Comparison of ENCODE assay signal across 14 cellular contexts in the genomic region with DNA sequence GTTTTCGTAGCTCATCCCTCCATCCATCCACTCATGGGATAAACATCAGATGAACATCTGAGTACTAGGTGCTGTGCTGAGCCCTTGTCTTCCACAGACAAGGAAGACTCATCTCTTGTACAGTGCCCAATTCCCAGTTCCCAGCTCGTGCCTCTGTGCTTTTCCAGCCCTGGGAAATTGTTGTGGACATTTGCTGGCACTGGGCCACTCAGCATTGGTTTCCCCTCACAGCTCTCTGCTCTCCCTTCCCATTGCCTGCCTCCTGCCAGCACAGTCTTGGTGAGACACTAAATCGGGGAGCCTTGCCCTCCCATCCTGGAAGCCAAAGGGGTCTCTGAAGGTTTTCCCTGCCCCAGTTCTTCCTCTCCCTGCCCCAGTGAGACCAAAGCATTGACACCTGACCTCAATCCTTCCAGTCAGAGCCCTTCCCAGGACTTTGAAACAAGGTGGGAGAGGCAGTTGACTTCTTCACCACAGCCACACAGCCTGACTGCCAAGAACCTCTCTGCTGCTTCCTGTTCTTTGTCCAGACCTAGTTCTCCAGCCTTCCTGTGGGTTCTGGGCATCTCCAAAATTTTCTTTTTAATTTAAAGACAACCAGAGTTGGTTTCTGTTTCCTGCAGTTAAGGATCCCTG. TPM values are rescaled to one million over a fixed set of nuclear protein-coding genes. Genes with fewer than 3 reads are reported as not detected.
DNase-seq lines count a peak whose midpoint lies in the region; ATAC-seq and TF ChIP-seq lines count a peak whose summit lies in the region.
"Had no signal": no experiment of that assay in that cellular context is flagged by ENCODE, and none has a peak within 500 bp of the region (broad histone marks: within the 10 kb centered on the region; RNA-seq: fewer than 3 reads in every experiment).

No MANE protein-coding gene starts in this region.

- H3K36me3 ChIP-seq in heart left ventricle: no peaks in the 10 kb centered on the region
- H3K36me3 ChIP-seq in OCI-LY1 (ENCODE audit: insufficient read depth, low read length): no peaks in the 10 kb centered on the region
- H3K36me3 ChIP-seq in esophagus squamous epithelium: no peaks in the 10 kb centered on the region
- H3K36me3 ChIP-seq in stomach: no peaks in the 10 kb centered on the region

- H2AFZ ChIP-seq in OCI-LY1 (ENCODE audit: low read length): no peak overlapping the region
- H2AFZ ChIP-seq: PC-9 had no signal

- no peak for TF ChIP-seq CTCF in heart left ventricle (IDR thresholded peaks at IDR 0.05)
- TF ChIP-seq CTCF in OCI-LY1 (IDR thresholded peaks at IDR 0.05; ENCODE audit: low read length): no peak
- TF ChIP-seq CTCF in esophagus squamous epithelium (IDR thresholded peaks at IDR 0.05): no peak
- TF ChIP-seq CTCF in stomach (IDR thresholded peaks at IDR 0.05): no peak

- H3F3A ChIP-seq in OCI-LY1 (ENCODE audit: insufficient read depth, low read length): peaks cover 5% of the 10 kb centered on the region

- H4K20me1 ChIP-seq in OCI-LY1 (ENCODE audit: insufficient read depth, low read length): no peaks in the 10 kb centered on the region

- peak overlapping the region in 9 of 12 donors; percentile 4 to 62 (median 41) for H3K27ac ChIP-seq in heart left ventricle
- peak overlapping the region; percentile 96 for H3K27ac ChIP-seq in OCI-LY1 (ENCODE audit: low read depth, low read length, poor library complexity, severe bottlenecking)
- H3K27ac ChIP-seq in esophagus squamous epithelium: peak overlapping the region in 3 of 4 donors; percentile 37 to 69 (median 60)
- peak overlapping the region; percentile 3 to 52 (median 19) for H3K27ac ChIP-seq in stomach
- H3K27ac ChIP-seq: PC-9, psoas muscle had no signal

- peaks cover 0 to 50% (median 28%) of the 10 kb centered on the region in 12 donors for H3K4me1 ChIP-seq in heart left ventricle
- H3K4me1 ChIP-seq in OCI-LY1 (ENCODE audit: insufficient read depth, low read length, severe bottlenecking): peaks cover 95% of the 10 kb centered on the region
- H3K4me1 ChIP-seq in esophagus squamous epithelium: peaks cover 13 to 58% (median 14%) of the 10 kb centered on the region in 3 donors
- peaks cover 0 to 40% (median 11%) of the 10 kb centered on the region in 4 donors for H3K4me1 ChIP-seq in stomach

- TF ChIP-seq POLR2A in heart left ventricle (IDR thresholded peaks at IDR 0.05) (no peak), esophagus squamous epithelium (IDR thresholded peaks at IDR 0.05) (no peak), stomach (IDR thresholded peaks at IDR 0.05) (no peak)

- H3K79me2 ChIP-seq in OCI-LY1 (ENCODE audit: insufficient read depth, low read length): no peaks in the 10 kb centered on the region

- H3K9me2 ChIP-seq in OCI-LY1 (ENCODE audit: low read depth, low read length): no peaks in the 10 kb centered on the region

- DNase-seq in heart left ventricle: no peak
- DNase-seq in left cardiac atrium: no peak
- DNase-seq in esophagus squamous epithelium (lab: John Stamatoyannopoulos, UW): no peak
- DNase-seq in stomach: no peak
- DNase-seq in germinal center (ENCODE audit: low spot score): no peak
- DNase-seq: EL; NCI-H345; PC-9; psoas muscle; stimulated activated CD4-positive, alpha-beta T cell treated with anti-CD3 and anti-CD28 coated beads, Interleukin-2, amount 100 ng/mL, for 48 hours; stimulated activated naive CD4-positive, alpha-beta T cell had no signal

- H3K4me2 ChIP-seq in OCI-LY1 (ENCODE audit: low read length): 0 out of 2 replicates have a peak overlapping the region, but pooled peaks have one; percentile 4
- H3K4me2 ChIP-seq: PC-9 had no signal

- H3K9me3 ChIP-seq in heart left ventricle (no peaks in the 10 kb centered on the region), OCI-LY1 (ENCODE audit: low read length) (no peaks in the 10 kb centered on the region), esophagus squamous epithelium (no peaks in the 10 kb centered on the region), stomach (no peaks in the 10 kb centered on the region)
- H3K9me3 ChIP-seq: psoas muscle had no signal

- H3K27me3 ChIP-seq in heart left ventricle (no peaks in the 10 kb centered on the region), OCI-LY1 (ENCODE audit: insufficient read depth, low read length) (no peaks in the 10 kb centered on the region), esophagus squamous epithelium (no peaks in the 10 kb centered on the region), stomach (no peaks in the 10 kb centered on the region)

- ATAC-seq in heart left ventricle (peak in 3 of 4 donors; percentile 16 to 46 (median 24)), left cardiac atrium (no peak), HG02885 (IDR thresholded peaks at IDR 0.05; ENCODE audit: poor library complexity, unreplicated experiment) (no peak), GM19023 (IDR thresholded peaks at IDR 0.05; ENCODE audit: unreplicated experiment) (no peak)
- ATAC-seq: psoas muscle had no signal

- TF ChIP-seq EP300 in stomach (IDR thresholded peaks at IDR 0.05): no peak

- 40 to 51% (median 42%) methylated on average over 3 of the region's 3 CpGs for WGBS in heart left ventricle, 4 donors
- 70 to 76% methylated on average over 3 of the region's 3 CpGs for WGBS in esophagus squamous epithelium, 2 donors
- 35 to 81% (median 56%) methylated on average over 3 of the region's 3 CpGs for WGBS in stomach, 5 donors

- H3K4me3 ChIP-seq in heart left ventricle: no peak overlapping the region
- no peak overlapping the region for H3K4me3 ChIP-seq in OCI-LY1 (ENCODE audit: low read depth, low read length, poor library complexity, severe bottlenecking)
- no peak overlapping the region for H3K4me3 ChIP-seq in esophagus squamous epithelium
- no peak overlapping the region for H3K4me3 ChIP-seq in stomach
- H3K4me3 ChIP-seq: PC-9, psoas muscle had no signal

- intact Hi-C loops in heart left ventricle (cut with DNase I) (no loop called here), left cardiac atrium (cut with DNase I) (no loop called here), esophagus squamous epithelium (cut with DNase I) (loop anchor here (5.0 kb wide), 1 partner anchor 102 kb away; no protein-coding TSS in a partner anchor), stomach (cut with DNase I; ENCODE audit: low total_unique reads) (loop anchor here (5.0 kb wide), 2 partner anchors 102 to 108 kb away; no protein-coding TSS in a partner anchor)

- no peak overlapping the region for H3K9ac ChIP-seq in OCI-LY1 (ENCODE audit: low read length)

RNA-seq across cellular contexts. Expression of gene WSB1, which starts 50.2 kb away (rescaled TPM):
- total RNA-seq in heart left ventricle (100 to 1,000 TPM in 1 of 9 donors, 10 to 100 TPM in 8; 22.3 to 119 (median 53.4) TPM), left cardiac atrium (100 to 1,000 TPM in 1 of 2 donors, 10 to 100 TPM in 1; 69.3 to 119 TPM), esophagus squamous epithelium (100 to 1,000 TPM in 1 of 4 donors, 10 to 100 TPM in 3; 27.9 to 112 (median 62.8) TPM), stomach (100 to 1,000 TPM in 4 of 5 donors, 10 to 100 TPM in 1; 88.3 to 531 (median 194) TPM)
- polyA plus RNA-seq in heart left ventricle (10 to 100 TPM; 62.3 to 92.1 TPM), stomach (10 to 100 TPM; 15.7 to 62.5 (median 34.1) TPM)

Comparison
In these comparisons a context has a peak if more than half of its experiments do, and no peak if none do; other contexts are left out.
1. ATAC-seq: peak in heart left ventricle (3 of 4); none in left cardiac atrium (0 of 2), HG02885 (single experiment) and GM19023 (single experiment).
2. H3K27ac ChIP-seq: peak in every context shown above with its lines; median percentile 96 in OCI-LY1; 60 in esophagus squamous epithelium; 41 in heart left ventricle; 19 in stomach.
3. intact Hi-C loops: an anchor here in esophagus squamous epithelium (5.0 kb wide) and stomach (5.0 kb wide); none called in heart left ventricle and left cardiac atrium.